ENCODE assay signal across 22 cellular contexts in genomic region chrX:2479420-2479780, GRCh38.
"Had no signal": no experiment of that assay in that cellular context is flagged by ENCODE, and none has a peak within 500 bp of the region (broad histone marks: within the 10 kb centered on the region; RNA-seq: fewer than 3 reads in every experiment).

No MANE protein-coding gene starts in this region.

- ATAC-seq: HepG2, Right ventricle myocardium inferior had no signal

- H3K9ac ChIP-seq: KMS-11 had no signal

- DNase-seq: IMR-90, Kasumi-1, MM.1S, NCI-H1092 treated with DMSO at 0.1 percent for 48 hours, NCI-H1436, NCI-H187, NCI-H2029, NCI-H2081 treated with DMSO at 0.1 percent for 48 hours, NCI-H2171, NCI-H226, NCI-H446, NCI-H510A, NCI-H524 treated with DMSO at 0.1 percent for 48 hours, NCI-H69, NCI-H774, SHP77 treated with DMSO at 0.1 percent for 48 hours, SJCRH30 had no signal

- H3K36me3 ChIP-seq: SJCRH30 had no signal

- H3K4me3 ChIP-seq: SJCRH30 had no signal

- H3K27ac ChIP-seq: KMS-11, RWPE1, SJCRH30 had no signal

- FAIRE-seq: HepG2, RCC 7860 had no signal

- H3K4me2 ChIP-seq: KMS-11 had no signal

- H3K27me3 ChIP-seq: SJCRH30 had no signal

- H3K9me3 ChIP-seq: SJCRH30 had no signal
